ENCODE assay signal across 36 cellular contexts in genomic region chr22:20177217-20177911, GRCh38. TPM values are rescaled to one million over a fixed set of nuclear protein-coding genes. Genes with fewer than 3 reads are reported as not detected.
"Had no signal": no experiment of that assay in that cellular context is flagged by ENCODE, and none has a peak within 500 bp of the region (broad histone marks: within the 10 kb centered on the region; RNA-seq: fewer than 3 reads in every experiment).

No MANE protein-coding gene starts in this region.

- H3K9me3 ChIP-seq: adrenal gland, body of pancreas, MG63 had no signal

- H3K4me1 ChIP-seq: adrenal gland, body of pancreas had no signal

- DNase-seq: activated CD4-positive, alpha-beta memory T cell treated with anti-CD3 and anti-CD28 coated beads for 36 hours; activated CD4-positive, alpha-beta T cell treated with anti-CD3 and anti-CD28 coated beads for 36 hours; activated CD4-positive, alpha-beta T cell treated with anti-CD3 and anti-CD28 coated beads, Interleukin-2, amount 50 U/mL, for 1 hour; activated CD8-positive, alpha-beta memory T cell treated with anti-CD3 and anti-CD28 coated beads, Interleukin-2, amount 50 U/mL, for 4 hours; activated gamma-delta T cell treated with Interleukin-2 at 50 U/mL for 16 hours; activated naive CD4-positive, alpha-beta T cell treated with anti-CD3 and anti-CD28 coated beads for 36 hours; activated T-cell treated with anti-CD3 and anti-CD28 coated beads for 4 hours; activated T-cell treated with anti-CD3 and anti-CD28 coated beads, Interleukin-2, amount 50 U/mL, for 4 hours; adrenal gland; body of pancreas; central memory CD4-positive, alpha-beta T cell; Karpas-422; MG63; NCI-H1048; NCI-H1105 treated with DMSO at 0.1 percent for 48 hours; NCI-H1436; NCI-H1694; NCI-H1930; NCI-H2081 treated with DMSO at 0.1 percent for 48 hours; NCI-H345; NK-92 treated with Interleukin-12 subunit alpha and Interleukin-12 subunit beta, amount 100 ng/mL, for 24 hours; PC-9; SIG-M5; SW 1271; T-helper 1 cell; T-helper 2 cell; T-helper 9 cell; WERI-Rb-1 had no signal

- H3K9me3 Mint-ChIP-seq: activated CD4-positive, alpha-beta memory T cell treated with anti-CD3 and anti-CD28 coated beads for 36 hours; activated naive CD4-positive, alpha-beta T cell treated with anti-CD3 and anti-CD28 coated beads for 36 hours; activated naive CD4-positive, alpha-beta T cell treated with anti-CD3 and anti-CD28 coated beads, Interleukin-2, amount 50 U/mL, for 72 hours; activated T-cell treated with anti-CD3 and anti-CD28 coated beads, Interleukin-2, amount 50 U/mL, for 4 hours; activated T-helper 1 cell treated with anti-CD3 and anti-CD28 coated beads, Interleukin-12 subunit alpha, Interleukin-12 subunit beta, Interleukin-2, Interleukin-4 antibody, amounts not matched to agents 30 ng/mL and 10 ng/mL and 1 ng/mL, durations not matched to agents 14 hours and 24 hours and 36 hours had no signal

- H2AFZ ChIP-seq: PC-9 had no signal

- H3K27me3 ChIP-seq: body of pancreas, MG63 had no signal

- ATAC-seq: activated CD4-positive, alpha-beta T cell treated with anti-CD3 and anti-CD28 coated beads for 36 hours; activated naive CD4-positive, alpha-beta T cell treated with anti-CD3 and anti-CD28 coated beads, Interleukin-2, amount 50 U/mL, for 72 hours; activated T-cell treated with anti-CD3 and anti-CD28 coated beads, Interleukin-2, amount 50 U/mL, for 4 hours; body of pancreas; Right ventricle myocardium inferior had no signal

- H3K27me3 Mint-ChIP-seq: activated CD4-positive, alpha-beta T cell treated with anti-CD3 and anti-CD28 coated beads for 36 hours had no signal

- H3K27ac ChIP-seq: adrenal gland, body of pancreas, PC-9, RWPE1, WERI-Rb-1 had no signal

- H3K4me1 Mint-ChIP-seq: activated CD4-positive, alpha-beta T cell treated with anti-CD3 and anti-CD28 coated beads for 36 hours had no signal

- H3K4me2 ChIP-seq: PC-9 had no signal

- H3K4me3 Mint-ChIP-seq: activated CD4-positive, alpha-beta memory T cell treated with anti-CD3 and anti-CD28 coated beads for 36 hours; activated CD4-positive, alpha-beta T cell treated with anti-CD3 and anti-CD28 coated beads for 36 hours; activated naive CD4-positive, alpha-beta T cell treated with anti-CD3 and anti-CD28 coated beads for 36 hours; activated T-cell treated with anti-CD3 and anti-CD28 coated beads, Interleukin-2, amount 50 U/mL, for 4 hours; activated T-helper 1 cell treated with anti-CD3 and anti-CD28 coated beads, Interleukin-12 subunit alpha, Interleukin-12 subunit beta, Interleukin-2, Interleukin-4 antibody, amounts not matched to agents 30 ng/mL and 10 ng/mL and 1 ng/mL, durations not matched to agents 14 hours and 24 hours and 36 hours had no signal

- H3K36me3 Mint-ChIP-seq: activated CD4-positive, alpha-beta memory T cell treated with anti-CD3 and anti-CD28 coated beads for 36 hours; activated naive CD4-positive, alpha-beta T cell treated with anti-CD3 and anti-CD28 coated beads, Interleukin-2, amount 50 U/mL, for 72 hours had no signal

- H3K4me3 ChIP-seq: adrenal gland, body of pancreas, MG63, PC-9 had no signal

- H3K27ac Mint-ChIP-seq: activated CD4-positive, alpha-beta memory T cell treated with anti-CD3 and anti-CD28 coated beads for 36 hours; activated CD4-positive, alpha-beta T cell treated with anti-CD3 and anti-CD28 coated beads for 36 hours; activated naive CD4-positive, alpha-beta T cell treated with anti-CD3 and anti-CD28 coated beads for 36 hours; activated naive CD4-positive, alpha-beta T cell treated with anti-CD3 and anti-CD28 coated beads, Interleukin-2, amount 50 U/mL, for 72 hours; activated T-helper 1 cell treated with anti-CD3 and anti-CD28 coated beads, Interleukin-12 subunit alpha, Interleukin-12 subunit beta, Interleukin-2, Interleukin-4 antibody, amounts not matched to agents 30 ng/mL and 10 ng/mL and 1 ng/mL, durations not matched to agents 14 hours and 24 hours and 36 hours had no signal

- H3K36me3 ChIP-seq: adrenal gland, MG63, WERI-Rb-1 had no signal

RNA-seq across cellular contexts. Expression of gene CCDC188, which starts 26.5 kb away (rescaled TPM):
- total RNA-seq: activated CD4-positive, alpha-beta T cell treated with anti-CD3 and anti-CD28 coated beads for 36 hours; activated naive CD4-positive, alpha-beta T cell treated with anti-CD3 and anti-CD28 coated beads for 36 hours; activated naive CD4-positive, alpha-beta T cell treated with anti-CD3 and anti-CD28 coated beads, Interleukin-2, amount 50 U/mL, for 72 hours; activated T-cell treated with anti-CD3 and anti-CD28 coated beads, Interleukin-2, amount 50 U/mL, for 4 hours; astrocyte; body of pancreas; bronchial epithelial cell; NCI-H460; OCI-LY7; PC-9 had no signal
